ENCODE assay signal across 8 cellular contexts in genomic region chr10:31031666-31032514, GRCh38. TPM values are rescaled to one million over a fixed set of nuclear protein-coding genes. Genes with fewer than 3 reads are reported as not detected.
DNase-seq lines count a peak whose midpoint lies in the region; ATAC-seq and TF ChIP-seq lines count a peak whose summit lies in the region.

A gene with protein sequence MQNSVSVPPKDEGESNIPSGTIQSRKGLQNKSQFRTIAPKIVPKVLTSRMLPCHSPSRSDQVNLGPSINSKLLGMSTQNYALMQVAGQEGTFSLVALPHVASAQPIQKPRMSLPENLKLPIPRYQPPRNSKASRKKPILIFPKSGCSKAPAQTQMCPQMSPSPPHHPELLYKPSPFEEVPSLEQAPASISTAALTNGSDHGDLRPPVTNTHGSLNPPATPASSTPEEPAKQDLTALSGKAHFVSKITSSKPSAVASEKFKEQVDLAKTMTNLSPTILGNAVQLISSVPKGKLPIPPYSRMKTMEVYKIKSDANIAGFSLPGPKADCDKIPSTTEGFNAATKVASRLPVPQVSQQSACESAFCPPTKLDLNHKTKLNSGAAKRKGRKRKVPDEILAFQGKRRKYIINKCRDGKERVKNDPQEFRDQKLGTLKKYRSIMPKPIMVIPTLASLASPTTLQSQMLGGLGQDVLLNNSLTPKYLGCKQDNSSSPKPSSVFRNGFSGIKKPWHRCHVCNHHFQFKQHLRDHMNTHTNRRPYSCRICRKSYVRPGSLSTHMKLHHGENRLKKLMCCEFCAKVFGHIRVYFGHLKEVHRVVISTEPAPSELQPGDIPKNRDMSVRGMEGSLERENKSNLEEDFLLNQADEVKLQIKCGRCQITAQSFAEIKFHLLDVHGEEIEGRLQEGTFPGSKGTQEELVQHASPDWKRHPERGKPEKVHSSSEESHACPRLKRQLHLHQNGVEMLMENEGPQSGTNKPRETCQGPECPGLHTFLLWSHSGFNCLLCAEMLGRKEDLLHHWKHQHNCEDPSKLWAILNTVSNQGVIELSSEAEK (minus strand): TSS chr10:31031865. CDS start chr10:30877034, 154,831 bp downstream.

- no peaks in the 10 kb centered on the region for H3K27me3 ChIP-seq in BJ (ENCODE audit: control insufficient read depth, insufficient read depth, low read length)

- H3K27me3 Mint-ChIP-seq in activated CD4-positive, alpha-beta T cell treated with anti-CD3 and anti-CD28 coated beads for 36 hours = no peaks in the 10 kb centered on the region

- TF ChIP-seq POLR2A in GM19193 (IDR thresholded peaks at IDR 0.05; ENCODE audit: extremely low read depth, insufficient read depth, insufficient read length) = peak; percentile 60

- H3K4me1 Mint-ChIP-seq in activated CD4-positive, alpha-beta T cell treated with anti-CD3 and anti-CD28 coated beads for 36 hours = peaks cover 19% of the 10 kb centered on the region

- DNase-seq in BJ (ENCODE audit: low read depth) (peak; percentile 83), NCI-H510A (lab: John Stamatoyannopoulos, UW) (peak; percentile 65), choroid plexus epithelial cell (ENCODE audit: low read depth) (peak; percentile 97), left colon (peak; percentile 96 to 97)
- peak; percentile 97 for DNase-seq in activated CD4-positive, alpha-beta T cell treated with anti-CD3 and anti-CD28 coated beads for 36 hours
- peak; percentile 95 to 96 for DNase-seq in stimulated activated CD4-positive, alpha-beta T cell treated with anti-CD3 and anti-CD28 coated beads, Interleukin-1b, Interleukin-23, amount 100 ng/mL, for 4 hours (ENCODE audit: low read depth in 2 of 2)

- no peaks in the 10 kb centered on the region for H3K36me3 Mint-ChIP-seq in activated CD4-positive, alpha-beta T cell treated with anti-CD3 and anti-CD28 coated beads for 36 hours (ENCODE audit: low read depth)

- intact Hi-C loops in activated CD4-positive, alpha-beta T cell treated with anti-CD3 and anti-CD28 coated beads for 36 hours (cut with DNase I, micrococcal nuclease) = loop anchor here (1.0 to 5.0 kb wide), 15 partner anchors 46 to 1345 kb away; partner anchors contain the start of genes MAP3K8 (in 1 of the 2) and MTPAP (in 1 of the 2)
- intact Hi-C loops in left colon (cut with DNase I, micrococcal nuclease) = loop anchor here in 1 of 2 donors (5.0 to 10.0 kb wide), 2 partner anchors 247 to 285 kb away; partner anchors contain the start of gene ZEB1

- peak within 1 kb of the TSS; percentile 99 for H3K27ac Mint-ChIP-seq in activated CD4-positive, alpha-beta T cell treated with anti-CD3 and anti-CD28 coated beads for 36 hours

- H3K9me3 Mint-ChIP-seq in activated CD4-positive, alpha-beta T cell treated with anti-CD3 and anti-CD28 coated beads for 36 hours (ENCODE audit: low read depth) = no peaks in the 10 kb centered on the region

- TF ChIP-seq CTCF in BJ (IDR thresholded peaks at IDR 0.05; ENCODE audit: insufficient read depth, low read depth, low read length) = peak; percentile 53
- TF ChIP-seq CTCF in choroid plexus epithelial cell (conservative IDR thresholded peaks at IDR 0.05; ENCODE audit: low read depth, low read length) = peak; percentile 28

- ATAC-seq in HG03432 (IDR thresholded peaks at IDR 0.05; ENCODE audit: unreplicated experiment) (peak; percentile 85), left colon (peak; percentile 94)
- peak; percentile 92 for ATAC-seq in activated CD4-positive, alpha-beta T cell treated with anti-CD3 and anti-CD28 coated beads for 36 hours

- POLR2A ChIA-PET in BJ (lab: Charles Lee) = interaction anchor here (0.5 to 1.1 kb wide), 14 partner anchors 16 to 465 kb away, joined by 3 to 17 read pairs (median 4); no protein-coding TSS in a partner anchor
- POLR2A ChIA-PET in activated CD4-positive, alpha-beta T cell treated with anti-CD3 and anti-CD28 coated beads for 36 hours (lab: Charles Lee) = interaction anchor here (0.5 to 1.6 kb wide), 7 partner anchors 68 to 1346 kb away, joined by 3 to 9 read pairs (median 4); partner anchors contain the start of gene ZEB1

- H3K4me3 ChIP-seq in BJ (ENCODE audit: low read depth, low read length) (peak within 1 kb of the TSS; percentile 52), choroid plexus epithelial cell (ENCODE audit: low read depth, low read length) (peak within 1 kb of the TSS; percentile 75)

- H3K4me3 Mint-ChIP-seq in activated CD4-positive, alpha-beta T cell treated with anti-CD3 and anti-CD28 coated beads for 36 hours = peak within 1 kb of the TSS; percentile 81

- no peaks in the 10 kb centered on the region for H3K36me3 ChIP-seq in BJ (ENCODE audit: control insufficient read depth, insufficient read depth, low read length)

- CTCF ChIA-PET in BJ (lab: Yijun Ruan, JAX) = interaction anchor here (0.6 to 2.1 kb wide), 10 partner anchors 8 to 776 kb away, joined by 3 to 9 read pairs (median 3); no protein-coding TSS in a partner anchor
- CTCF ChIA-PET in activated CD4-positive, alpha-beta T cell treated with anti-CD3 and anti-CD28 coated beads for 36 hours (lab: Charles Lee) = interaction anchor here (0.6 to 1.9 kb wide), 15 partner anchors 9 to 1214 kb away, joined by 3 to 8 read pairs (median 4); no protein-coding TSS in a partner anchor

RNA-seq across cellular contexts. Expression of the gene that starts here (rescaled TPM):
- 3.7 and 4.1 TPM in 2 replicates for polyA plus RNA-seq in BJ (2011; rRNA removed)
- polyA minus RNA-seq in BJ (2011; rRNA and poly(A)+ RNA removed) = 3.1 and 4.6 TPM in 2 replicates
- 1 to 10 TPM; 3.1 to 3.7 TPM for total RNA-seq in activated CD4-positive, alpha-beta T cell treated with anti-CD3 and anti-CD28 coated beads for 36 hours
- total RNA-seq in left colon = 1 to 10 TPM; 3.8 to 6.5 TPM

Comparison
In these comparisons a context has a peak if more than half of its experiments do, and no peak if none do; other contexts are left out.
1. Peak in every context shown above with its lines: DNase-seq, ATAC-seq and H3K4me3 ChIP-seq.